15 cellular contexts compared by ENCODE assay signal in the genomic region with DNA sequence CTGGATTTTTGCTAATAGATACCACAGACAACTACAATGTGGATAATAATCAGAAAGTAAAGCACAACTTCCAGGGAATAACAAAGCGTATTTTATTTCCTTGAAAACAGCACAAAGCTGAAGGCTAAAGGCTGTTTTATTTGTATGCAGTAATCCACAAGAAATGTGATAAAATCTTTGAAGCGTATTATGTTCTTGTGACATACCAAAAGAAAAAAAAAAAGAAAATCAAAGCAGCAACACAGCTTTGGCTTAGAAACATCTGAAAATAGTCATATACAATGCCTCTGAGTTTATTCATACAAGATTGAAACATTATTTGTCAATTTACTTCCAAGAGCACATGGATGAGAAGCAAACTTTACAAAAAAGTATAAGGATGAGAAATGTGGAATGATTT.
"Had no signal": no experiment of that assay in that cellular context is flagged by ENCODE, and none has a peak within 500 bp of the region (broad histone marks: within the 10 kb centered on the region; RNA-seq: fewer than 3 reads in every experiment).

No MANE protein-coding gene starts in this region.

- H3K36me3 ChIP-seq: ovary, right lobe of liver, SJSA1, stomach had no signal

- DNase-seq: activated CD4-positive, alpha-beta memory T cell treated with anti-CD3 and anti-CD28 coated beads, Interleukin-2, amount 10 ng/mL, durations not matched to agents 7 days and 5 days; activated CD8-positive, alpha-beta memory T cell treated with anti-CD3 and anti-CD28 coated beads, Interleukin-2, amount 10 ng/mL, durations not matched to agents 7 days and 5 days; activated naive CD4-positive, alpha-beta T cell; activated naive CD8-positive, alpha-beta T cell treated with anti-CD3 and anti-CD28 coated beads for 36 hours; amygdala; hippocampal formation; left cardiac atrium; nephron progenitor cell; ovary; right lobe of liver; stimulated activated CD4-positive, alpha-beta T cell treated with anti-CD3 and anti-CD28 coated beads, Interleukin-4, amount 100 ng/mL, for 24 hours; stomach had no signal

- H3K27ac ChIP-seq: ovary, right lobe of liver, SJSA1, stomach had no signal

- H3K27me3 ChIP-seq: ovary, right lobe of liver, SJSA1, stomach had no signal

- H3K4me1 ChIP-seq: right lobe of liver, SJSA1, stomach had no signal

- H3K9me3 ChIP-seq: ovary, right lobe of liver, SJSA1, stomach had no signal

- ATAC-seq: activated CD8-positive, alpha-beta memory T cell treated with anti-CD3 and anti-CD28 coated beads, Interleukin-2, amount 10 ng/mL, durations not matched to agents 7 days and 5 days; activated T-helper 17 cell treated with anti-CD3 and anti-CD28 coated beads, Interleukin-2, amount 50 U/mL, for 72 hours; left cardiac atrium; right lobe of liver; stimulated activated effector memory CD8-positive, alpha-beta T cell treated with anti-CD3 and anti-CD28 coated beads, Interleukin-12 subunit alpha, Interleukin-12 subunit beta, amount 100 ng/mL, for 72 hours had no signal

- H3K4me3 ChIP-seq: ovary, right lobe of liver, SJSA1, stomach had no signal
